Comparison of ENCODE assay signal across 8 cellular contexts in the genomic region with DNA sequence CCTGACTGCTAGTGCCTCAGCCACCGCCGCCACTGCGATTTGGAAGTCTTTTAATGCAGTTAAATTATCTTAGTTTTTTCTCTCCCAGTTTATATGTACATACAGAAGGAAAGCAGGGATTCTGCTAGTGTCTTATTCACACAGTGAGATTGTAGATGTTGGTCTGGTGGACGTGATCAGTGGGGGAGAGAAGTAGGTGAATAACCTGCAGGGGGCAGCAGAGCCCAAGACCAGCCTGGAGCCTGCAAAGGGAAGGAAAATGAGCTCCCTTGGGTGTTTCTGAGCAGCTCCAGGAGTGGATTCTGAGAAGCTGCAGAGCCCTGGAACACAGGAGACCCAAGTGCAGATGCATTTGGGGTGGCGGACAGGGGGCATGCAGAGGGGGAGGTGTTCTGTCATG. TPM values are rescaled to one million over a fixed set of nuclear protein-coding genes. Genes with fewer than 3 reads are reported as not detected.
A peak's percentile ranks its signal among the peaks of the same experiment; 100 is the strongest.
DNase-seq lines count a peak whose midpoint lies in the region; ATAC-seq and TF ChIP-seq lines count a peak whose summit lies in the region.

No MANE protein-coding gene starts in this region.

- peak; percentile 69 for TF ChIP-seq CTCF in upper lobe of right lung (IDR thresholded peaks at IDR 0.05)

- DNase-seq in activated gamma-delta T cell treated with Interleukin-2 at 50 U/mL for 16 hours (peak; percentile 49), activated gamma-delta T cell (lab: John Stamatoyannopoulos, UW) (no peak), RKO (ENCODE audit: low spot score) (peak; percentile 42), glomerular endothelial cell (ENCODE audit: extremely low read depth, low read depth, low spot score) (peak; percentile 34), posterior vena cava (ENCODE audit: low spot score) (peak; percentile 83), upper lobe of right lung (peak; percentile 81)
- peak; percentile 84 for DNase-seq in activated effector memory CD4-positive, alpha-beta T cell treated with anti-CD3 and anti-CD28 coated beads, Interleukin-2, amount 50 U/mL, for 16 hours

- H3K9me3 ChIP-seq in upper lobe of right lung: no peaks in the 10 kb centered on the region

- intact Hi-C loops in posterior vena cava (cut with DNase I): no loop called here
- intact Hi-C loops in upper lobe of right lung (cut with DNase I): no loop called here

- peak; percentile 82 for ATAC-seq in upper lobe of right lung
- no peak for ATAC-seq in GM19395 (IDR thresholded peaks at IDR 0.05; ENCODE audit: unreplicated experiment)

- no peaks in the 10 kb centered on the region for H3K27me3 ChIP-seq in upper lobe of right lung

- H3K4me3 ChIP-seq in upper lobe of right lung: no peak overlapping the region

- no peak overlapping the region for H3K27ac ChIP-seq in upper lobe of right lung

- H3K4me1 ChIP-seq in upper lobe of right lung: peaks cover 7% of the 10 kb centered on the region

- no peaks in the 10 kb centered on the region for H3K36me3 ChIP-seq in upper lobe of right lung

RNA-seq across cellular contexts. Expression of gene ZNF844, which starts 26.3 kb away (rescaled TPM):
- total RNA-seq in glomerular endothelial cell (2.2 and 2.3 TPM in 2 replicates), posterior vena cava (10 to 100 TPM in 1 of 2 donors, 1 to 10 TPM in 1; 7.8 to 14.9 TPM), upper lobe of right lung (12.0 TPM)

RNA-seq across cellular contexts. Expression of gene ZNF878, which starts 38.0 kb away (rescaled TPM):
- total RNA-seq in glomerular endothelial cell: 0.64 TPM in 1 of 2 replicates, not detected in the other
- under 1 TPM in 1 of 2 donors, not detected in 1; 0.14 TPM for total RNA-seq in posterior vena cava
- total RNA-seq in upper lobe of right lung: not detected

RNA-seq across cellular contexts. Expression of gene ZNF20, which starts 49.3 kb away (rescaled TPM):
- total RNA-seq in glomerular endothelial cell: 2.4 and 2.6 TPM in 2 replicates
- total RNA-seq in posterior vena cava: 1 to 10 TPM; 1.0 to 3.2 TPM
- total RNA-seq in upper lobe of right lung: 3.3 TPM

RNA-seq across cellular contexts. Expression of gene ZNF433, which starts 55.3 kb away (rescaled TPM):
- 2.4 and 5.5 TPM in 2 replicates for total RNA-seq in glomerular endothelial cell
- 1 to 10 TPM; 3.9 to 5.1 TPM for total RNA-seq in posterior vena cava
- 5.1 TPM for total RNA-seq in upper lobe of right lung
